ENCODE assay signal across 9 cellular contexts in genomic region chrX:22135171-22135711, GRCh38.
DNase-seq lines count a peak whose midpoint lies in the region; ATAC-seq and TF ChIP-seq lines count a peak whose summit lies in the region.
"Had no signal": no experiment of that assay in that cellular context is flagged by ENCODE, and none has a peak within 500 bp of the region (broad histone marks: within the 10 kb centered on the region; RNA-seq: fewer than 3 reads in every experiment).

No MANE protein-coding gene starts in this region.

- no peak overlapping the region for H3K4me3 ChIP-seq in BLaER1
- H3K4me3 ChIP-seq in choroid plexus epithelial cell (ENCODE audit: low read depth, low read length): no peak overlapping the region

- no peak for TF ChIP-seq CTCF in choroid plexus epithelial cell (conservative IDR thresholded peaks at IDR 0.05; ENCODE audit: low read depth, low read length)

- H3K9ac ChIP-seq in BLaER1: peak overlapping the region; percentile 30; the same call in 1 of the 2 replicates

- no peaks in the 10 kb centered on the region for H3K9me3 ChIP-seq in BLaER1

- H3K27me3 ChIP-seq in BLaER1: no peaks in the 10 kb centered on the region

- peaks cover 41% of the 10 kb centered on the region for H3K4me1 ChIP-seq in BLaER1

- peak overlapping the region; percentile 62 for H3K4me2 ChIP-seq in BLaER1

- ATAC-seq in HG03097 (IDR thresholded peaks at IDR 0.05; ENCODE audit: low FRiP score, unreplicated experiment): no peak

- H3K27ac ChIP-seq in BLaER1: peak overlapping the region; percentile 33

- peak; percentile 1 for DNase-seq in NCI-H1048 (lab: John Stamatoyannopoulos, UW)
- peak; percentile 75 for DNase-seq in choroid plexus epithelial cell (ENCODE audit: low read depth)
- peak; percentile 56 for DNase-seq in myocyte (ENCODE audit: low read depth)
- no peak for DNase-seq in UCSD-AML1 (lab: John Stamatoyannopoulos, UW; ENCODE audit: unreplicated experiment)
- no peak for DNase-seq in stimulated activated CD4-positive, alpha-beta T cell treated with anti-CD3 and anti-CD28 coated beads, Interleukin-1b, Interleukin-23, amount 100 ng/mL, for 48 hours
- no peak for DNase-seq in HuH-7 (ENCODE audit: low spot score)
- DNase-seq: GF-D8 had no signal

- H3K36me3 ChIP-seq in BLaER1: no peaks in the 10 kb centered on the region

- no peaks in the 10 kb centered on the region for H4K20me1 ChIP-seq in BLaER1

Comparison
In these comparisons a context has a peak if more than half of its experiments do, and no peak if none do; other contexts are left out.
1. DNase-seq: peak in NCI-H1048 (single experiment), choroid plexus epithelial cell (single experiment) and myocyte (single experiment); none in UCSD-AML1 (single experiment), stimulated activated CD4-positive, alpha-beta T cell treated with anti-CD3 and anti-CD28 coated beads, Interleukin-1b, Interleukin-23, amount 100 ng/mL, for 48 hours (single experiment) and HuH-7 (single experiment).